8 cellular contexts compared by ENCODE assay signal in genomic region chr11:3841426-3842304, GRCh38. TPM values are rescaled to one million over a fixed set of nuclear protein-coding genes. Genes with fewer than 3 reads are reported as not detected.
DNase-seq lines count a peak whose midpoint lies in the region; ATAC-seq, FAIRE-seq and TF ChIP-seq lines count a peak whose summit lies in the region.

No MANE protein-coding gene starts in this region.

- H3K4me2 ChIP-seq in GM23248 (ENCODE audit: unreplicated experiment) (peak overlapping the region; percentile 59), KMS-11 (peak overlapping the region; percentile 87), neuronal stem cell (ENCODE audit: insufficient read depth, low read length, poor library complexity, severe bottlenecking) (peak overlapping the region; percentile 73)

- peaks cover 4% of the 10 kb centered on the region for H3K79me1 ChIP-seq in neuronal stem cell (ENCODE audit: low read depth, low read length)

- ATAC-seq in Panc1 = peak; percentile 84

- WGBS in GM23248 (ENCODE audit: low coverage in 1 of 2, low lambda C conversion rate in 2 of 2, missing lambda C conversion rate in 2 of 2), 2 experiments = 12 to 21% methylated on average over 22 to 36 of the region's 41 CpGs
- no CpG with 5 or more reads among the region's 41 CpGs for WGBS in neuronal stem cell (ENCODE audit: extremely low coverage in 2 of 2, insufficient read length in 2 of 2, insufficient replicate concordance in 1 of 2), 2 donors

- H3K27ac ChIP-seq in GM23248 (peak overlapping the region; percentile 85), KMS-11 (peak overlapping the region; percentile 91), Panc1 (ENCODE audit: low read length) (peak overlapping the region; percentile 84), neuronal stem cell (replicated peaks; ENCODE audit: low read length) (no peak overlapping the region), vagina (peak overlapping the region; percentile 96)

- no peak overlapping the region for H4K91ac ChIP-seq in neuronal stem cell (ENCODE audit: low read depth, low read length, poor library complexity)

- no peak overlapping the region for H2AK5ac ChIP-seq in neuronal stem cell (ENCODE audit: low read depth, low read length)

- H3K9ac ChIP-seq in GM23248 (peak overlapping the region; percentile 90), KMS-11 (peak overlapping the region; percentile 84), neuronal stem cell (ENCODE audit: low read depth, low read length, poor library complexity) (peak overlapping the region; percentile 31)

- intact Hi-C loops in Panc1 (cut with micrococcal nuclease; ENCODE audit: unreplicated experiment) = no loop called here
- intact Hi-C loops in vagina (cut with DNase I) = no loop called here

- H2BK12ac ChIP-seq in neuronal stem cell (ENCODE audit: low read length) = no peak overlapping the region

- H3K4me3 ChIP-seq in GM06990 (replicated peaks; ENCODE audit: low read depth, low read length) = peak overlapping the region; percentile 91
- H3K4me3 ChIP-seq in GM23248 = peak overlapping the region; percentile 85
- H3K4me3 ChIP-seq in KMS-11 (IDR thresholded peaks at IDR 0.05; ENCODE audit: insufficient read depth, low read depth, low read length) = no peak overlapping the region
- H3K4me3 ChIP-seq in Panc1 (ENCODE audit: low read depth in 2 of 2, low read length in 2 of 2) = peak overlapping the region; percentile 62 to 63
- peak overlapping the region; percentile 74 to 78 for H3K4me3 ChIP-seq in neuronal stem cell (ENCODE audit: low read length in 2 of 2)
- H3K4me3 ChIP-seq in vagina = peak overlapping the region; percentile 64 to 96

- in situ Hi-C loops in GM23248 (cut with MboI) = no loop called here
- in situ Hi-C loops in Panc1 (cut with HindIII; ENCODE audit: low pct_unique_long_range_greater_than_20kb, low sequenced_read_pairs) = no loop called here

- FAIRE-seq in frontal cortex (lab: Jason Lieb, UNC) = no peak

- peak; percentile 93 for DNase-seq in GM06990 (ENCODE audit: extremely low read depth, insufficient read length)
- DNase-seq in GM23248 = peak; percentile 93
- peak; percentile 82 for DNase-seq in Panc1 (ENCODE audit: low read depth, low spot score)
- DNase-seq in activated naive CD4-positive, alpha-beta T cell treated with Interleukin-2 at 50 U/mL for 16 hours = peak; percentile 96
- DNase-seq in frontal cortex (ENCODE audit: low spot score in 2 of 2) = peak; percentile 76 to 80
- peak; percentile 61 for DNase-seq in neuronal stem cell (ENCODE audit: low spot score)
- peak in 1 of 2 donors; percentile 95 for DNase-seq in vagina (ENCODE audit: extremely low spot score in 2 of 2)

- H4K20me1 ChIP-seq in GM23248 (ENCODE audit: insufficient read depth) = 0 out of 2 replicates have a peak, but pooled peaks cover 4% of the 10 kb centered on the region
- no peaks in the 10 kb centered on the region for H4K20me1 ChIP-seq in KMS-11 (ENCODE audit: insufficient read depth)

- no peak overlapping the region for H3K4ac ChIP-seq in neuronal stem cell (ENCODE audit: low read length)

- H2BK120ac ChIP-seq in neuronal stem cell (ENCODE audit: low read depth, low read length) = no peak overlapping the region

- H3K79me2 ChIP-seq in GM23248 (ENCODE audit: insufficient read depth) (peaks cover 52% of the 10 kb centered on the region), KMS-11 (ENCODE audit: insufficient read depth, low read depth) (peaks cover 34% of the 10 kb centered on the region; the same call in 1 of the 2 replicates)

- no peaks in the 10 kb centered on the region for H3K9me2 ChIP-seq in GM23248 (ENCODE audit: insufficient read depth)

- H4K8ac ChIP-seq in neuronal stem cell (ENCODE audit: low read depth, low read length) = no peak overlapping the region

- H2BK15ac ChIP-seq in neuronal stem cell (ENCODE audit: low read length) = peak overlapping the region; percentile 23

- TF ChIP-seq CTCF in GM06990 (IDR thresholded peaks at IDR 0.05; ENCODE audit: insufficient read depth, low read length, poor library complexity, severe bottlenecking) = peak; percentile 95
- peak; percentile 79 for TF ChIP-seq CTCF in KMS-11 (conservative IDR thresholded peaks at IDR 0.05; ENCODE audit: low read depth, low read length)
- peak; percentile 100 for TF ChIP-seq CTCF in Panc1 (IDR thresholded peaks at IDR 0.05)
- peak; percentile 51 to 74 (median 64) for TF ChIP-seq CTCF in vagina (IDR thresholded peaks at IDR 0.05)

- H2AFZ ChIP-seq in GM23248 (peak overlapping the region; percentile 64), KMS-11 (ENCODE audit: low read depth) (peak overlapping the region; percentile 90), neuronal stem cell (ENCODE audit: low read length) (peak overlapping the region; percentile 94)

- H3K27me3 ChIP-seq in GM06990 (replicated peaks; ENCODE audit: control insufficient read depth, insufficient read depth, low read length) (no peaks in the 10 kb centered on the region), GM23248 (replicated peaks; ENCODE audit: insufficient read depth) (no peaks in the 10 kb centered on the region), KMS-11 (ENCODE audit: insufficient read depth, low read depth) (no peaks in the 10 kb centered on the region), Panc1 (ENCODE audit: control insufficient read depth, insufficient read depth, low read length) (no peaks in the 10 kb centered on the region), neuronal stem cell (ENCODE audit: control insufficient read depth in 3 of 3, insufficient read depth in 3 of 3, low read depth in 1 of 3, low read length in 3 of 3) (peaks cover 0 to 12% (median 0%) of the 10 kb centered on the region in 3 experiments), vagina (no peaks in the 10 kb centered on the region)

- POLR2A ChIA-PET in Panc1 (lab: Charles Lee) = interaction anchor here (0.7 to 0.9 kb wide), 2 partner anchors 10 to 491 kb away, joined by 4 to 6 read pairs; no protein-coding TSS in a partner anchor

- H3K23ac ChIP-seq in neuronal stem cell (ENCODE audit: low read depth, low read length, poor library complexity) = peak overlapping the region; percentile 38

- H3K4me1 ChIP-seq in GM23248 (ENCODE audit: insufficient read depth) (peaks cover 17% of the 10 kb centered on the region), KMS-11 (ENCODE audit: low read depth, poor library complexity, severe bottlenecking) (peaks cover 41% of the 10 kb centered on the region), Panc1 (ENCODE audit: control insufficient read depth, insufficient read depth, low read length) (peaks cover 36% of the 10 kb centered on the region), neuronal stem cell (ENCODE audit: control insufficient read depth in 2 of 2, insufficient read depth in 1 of 2, low read depth in 1 of 2, low read length in 2 of 2) (peaks cover 6 to 21% of the 10 kb centered on the region in 2 donors), vagina (peaks cover 35% of the 10 kb centered on the region)

- no peak overlapping the region for H2BK5ac ChIP-seq in neuronal stem cell (ENCODE audit: low read length)

- no peak for TF ChIP-seq POLR2A in vagina (IDR thresholded peaks at IDR 0.05)

- CTCF ChIA-PET in Panc1 (lab: Charles Lee) = interaction anchor here (0.5 to 2.7 kb wide), 16 partner anchors 8 to 678 kb away, joined by 3 to 33 read pairs (median 4); partner anchors contain the start of gene STIM1

- H3K9me3 ChIP-seq in GM23248 (ENCODE audit: low read depth) = no peaks in the 10 kb centered on the region
- no peaks in the 10 kb centered on the region for H3K9me3 ChIP-seq in Panc1 (ENCODE audit: control insufficient read depth, insufficient read depth, low read depth, low read length)
- peaks cover 0 to 2% of the 10 kb centered on the region in 2 donors for H3K9me3 ChIP-seq in neuronal stem cell (replicated peaks in 1 of 2; ENCODE audit: control insufficient read depth in 2 of 2, insufficient read depth in 1 of 2, low read depth in 1 of 2, low read length in 2 of 2)
- H3K9me3 ChIP-seq in vagina = no peaks in the 10 kb centered on the region

- TSS peak; percentile 97 for BruUV-seq in Panc1 (replicated peaks; lab: Mats Ljungman, UMichigan)

- H3K18ac ChIP-seq in neuronal stem cell (ENCODE audit: low read length) = peak overlapping the region; percentile 94

- no peaks in the 10 kb centered on the region for H3K36me3 ChIP-seq in GM06990 (ENCODE audit: control insufficient read depth, insufficient read depth, low read length)
- H3K36me3 ChIP-seq in GM23248 (ENCODE audit: low read depth) = no peaks in the 10 kb centered on the region
- no peaks in the 10 kb centered on the region for H3K36me3 ChIP-seq in KMS-11 (ENCODE audit: insufficient read depth)
- H3K36me3 ChIP-seq in Panc1 (ENCODE audit: control insufficient read depth, insufficient read depth, low read length) = no peaks in the 10 kb centered on the region
- H3K36me3 ChIP-seq in neuronal stem cell (replicated peaks in 1 of 2; ENCODE audit: control insufficient read depth in 2 of 2, insufficient read depth in 2 of 2, low read length in 2 of 2) = peaks cover 0 to 13% of the 10 kb centered on the region in 2 donors
- no peaks in the 10 kb centered on the region for H3K36me3 ChIP-seq in vagina

- peaks cover 5% of the 10 kb centered on the region; the same call in 1 of the 2 replicates for H3F3A ChIP-seq in GM23248 (ENCODE audit: insufficient read depth)

- H3K14ac ChIP-seq in neuronal stem cell (ENCODE audit: low read length) = no peak overlapping the region

RNA-seq across cellular contexts. Expression of gene RHOG, which starts 0.9 kb away (rescaled TPM):
- 42.0 and 45.5 TPM in 2 replicates for total RNA-seq in GM23248 (2014; rRNA removed; shearing (Covaris generic))
- 59.5 and 61.4 TPM in 2 replicates for polyA plus RNA-seq in GM23248 (2016; fragmentation: Nextera tagmentation; extraction: Ambion mirVana)
- total RNA-seq in Panc1 (2021; ENCODE audit: unreplicated experiment) (156 TPM), frontal cortex (1.2 TPM), vagina (107 TPM)
- polyA plus RNA-seq in Panc1 (2012; ENCODE audit: insufficient read length) = 219 TPM
- polyA plus RNA-seq in neuronal stem cell (2013, experiment 1 of 2) = 28.1 TPM
- polyA plus RNA-seq in neuronal stem cell (2013, experiment 2 of 2) = 26.3 TPM

RNA-seq across cellular contexts. Expression of gene STIM1, which starts 13.8 kb away (rescaled TPM):
- total RNA-seq in GM23248 (2014; rRNA removed; shearing (Covaris generic)) = 24.6 and 63.4 TPM in 2 replicates
- polyA plus RNA-seq in GM23248 (2016; fragmentation: Nextera tagmentation; extraction: Ambion mirVana) = 22.0 and 22.3 TPM in 2 replicates
- total RNA-seq in Panc1 (2021; ENCODE audit: unreplicated experiment) (93.6 TPM), frontal cortex (16.3 TPM), vagina (68.8 TPM)
- polyA plus RNA-seq in Panc1 (2012; ENCODE audit: insufficient read length) = 82.7 TPM
- 14.7 TPM for polyA plus RNA-seq in neuronal stem cell (2013, experiment 1 of 2)
- polyA plus RNA-seq in neuronal stem cell (2013, experiment 2 of 2) = 15.1 TPM

RNA-seq across cellular contexts. Expression of gene PGAP2, which starts 33.3 kb away (rescaled TPM):
- total RNA-seq in GM23248 (2014; rRNA removed; shearing (Covaris generic)) = 10.1 and 19.0 TPM in 2 replicates
- 14.7 and 17.8 TPM in 2 replicates for polyA plus RNA-seq in GM23248 (2016; fragmentation: Nextera tagmentation; extraction: Ambion mirVana)
- 72.2 TPM for total RNA-seq in Panc1 (2021; ENCODE audit: unreplicated experiment)
- polyA plus RNA-seq in Panc1 (2012; ENCODE audit: insufficient read length) = 95.3 TPM
- total RNA-seq in frontal cortex = 6.9 TPM
- 33.5 TPM for polyA plus RNA-seq in neuronal stem cell (2013, experiment 1 of 2)
- polyA plus RNA-seq in neuronal stem cell (2013, experiment 2 of 2) = 32.9 TPM
- 19.6 TPM for total RNA-seq in vagina

RNA-seq across cellular contexts. Expression of gene NUP98, which starts 44.3 kb away (rescaled TPM):
- total RNA-seq in GM23248 (2014; rRNA removed; shearing (Covaris generic)) = 79.3 and 142 TPM in 2 replicates
- polyA plus RNA-seq in GM23248 (2016; fragmentation: Nextera tagmentation; extraction: Ambion mirVana) = 25.6 and 30.5 TPM in 2 replicates
- total RNA-seq in Panc1 (2021; ENCODE audit: unreplicated experiment) (244 TPM), frontal cortex (73.4 TPM), vagina (110 TPM)
- 150 TPM for polyA plus RNA-seq in Panc1 (2012; ENCODE audit: insufficient read length)
- polyA plus RNA-seq in neuronal stem cell (2013, experiment 1 of 2) = 52.1 TPM
- 48.7 TPM for polyA plus RNA-seq in neuronal stem cell (2013, experiment 2 of 2)

Comparison
In these comparisons a context has a peak if more than half of its experiments do, and no peak if none do; other contexts are left out.
1. H3K9ac ChIP-seq: peak in every context shown above with its lines; median percentile 90 in GM23248; 84 in KMS-11; 31 in neuronal stem cell.
2. RNA of gene RHOG, which starts 0.9 kb away (total RNA-seq): 156 TPM in Panc1 (single experiment), 107 TPM in vagina (single experiment) and 42.0 to 45.5 TPM in GM23248; 1.2 TPM in frontal cortex (single experiment); every median in the first group is over 10 times any median in the second.
3. Peak in every context shown above with its lines, with median percentiles within 50 percentile points of each other: CTCF ChIP-seq, H2AFZ ChIP-seq and H3K4me2 ChIP-seq.